In the genomic region with DNA sequence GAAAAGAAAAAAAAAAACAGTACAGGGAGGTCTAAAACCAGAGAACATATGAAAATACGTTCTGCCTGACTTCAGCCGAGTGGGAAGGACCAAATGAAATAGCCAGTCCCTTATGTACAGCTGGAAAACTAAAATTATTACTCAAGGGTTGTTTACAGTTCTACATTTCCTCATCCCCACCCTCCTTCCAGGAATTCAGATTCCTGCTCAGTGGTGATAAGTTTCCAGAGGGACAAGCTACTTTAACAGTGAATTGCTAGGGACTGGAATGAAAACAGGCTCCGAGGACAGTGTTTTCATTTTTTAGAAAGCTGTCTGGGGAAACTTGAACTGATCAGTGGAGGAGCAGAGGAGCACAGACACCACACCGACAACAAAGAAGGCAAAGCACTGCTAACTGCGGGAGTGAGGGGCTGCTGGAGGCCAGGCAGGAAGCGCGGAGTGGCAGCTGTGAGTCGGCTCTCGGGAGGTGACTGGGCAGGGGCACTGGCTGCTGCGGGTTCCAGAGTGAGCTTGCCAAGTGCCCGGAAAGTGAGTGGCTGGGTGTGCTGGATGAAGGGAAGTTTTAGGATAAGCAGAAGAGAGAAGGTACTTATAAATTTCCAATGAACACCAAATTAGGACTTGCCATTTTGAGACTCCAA, we compare ENCODE assay signal across 12 cellular contexts.
A peak's percentile ranks its signal among the peaks of the same experiment; 100 is the strongest.
DNase-seq lines count a peak whose midpoint lies in the region; ATAC-seq, FAIRE-seq and TF ChIP-seq lines count a peak whose summit lies in the region.
"Had no signal": no experiment of that assay in that cellular context is flagged by ENCODE, and none has a peak within 500 bp of the region (broad histone marks: within the 10 kb centered on the region; RNA-seq: fewer than 3 reads in every experiment).

No MANE protein-coding gene starts in this region.

- ATAC-seq in activated naive CD4-positive, alpha-beta T cell treated with anti-CD3 and anti-CD28 coated beads, Interleukin-2, amount 50 U/mL, for 72 hours: no peak
- ATAC-seq in HG03135 (IDR thresholded peaks at IDR 0.05; ENCODE audit: unreplicated experiment): no peak
- no peak for ATAC-seq in HG02588 (IDR thresholded peaks at IDR 0.05; ENCODE audit: unreplicated experiment)

- H3K36me3 ChIP-seq in left ventricle myocardium inferior (peaks cover 74% of the 10 kb centered on the region), osteoblast (ENCODE audit: insufficient read depth, low read length) (peaks cover 47% of the 10 kb centered on the region)

- H4K20me1 ChIP-seq in osteoblast (ENCODE audit: insufficient read depth, low read length): no peaks in the 10 kb centered on the region
- H4K20me1 ChIP-seq: BLaER1 treated with 17β-estradiol and CSF1 and Interleukin-3, amounts not matched to agents 10 nM and 100 nM had no signal

- no peak for FAIRE-seq in GM19239 (lab: Jason Lieb, UNC)

- peak overlapping the region; percentile 19 to 33 for H3K27ac Mint-ChIP-seq in activated naive CD4-positive, alpha-beta T cell treated with anti-CD3 and anti-CD28 coated beads, Interleukin-2, amount 50 U/mL, for 72 hours

- H3K27me3 ChIP-seq in left ventricle myocardium inferior (ENCODE audit: low read depth): no peaks in the 10 kb centered on the region
- no peaks in the 10 kb centered on the region for H3K27me3 ChIP-seq in osteoblast (ENCODE audit: insufficient read depth, low read length)
- H3K27me3 ChIP-seq: BLaER1 treated with 17β-estradiol and CSF1 and Interleukin-3, amounts not matched to agents 10 nM and 100 nM had no signal

- H3K9me3 Mint-ChIP-seq in activated naive CD4-positive, alpha-beta T cell treated with anti-CD3 and anti-CD28 coated beads, Interleukin-2, amount 50 U/mL, for 72 hours: no peaks in the 10 kb centered on the region

- peak; percentile 66 for DNase-seq in AG08395 (ENCODE audit: low spot score)
- DNase-seq in activated naive CD4-positive, alpha-beta T cell treated with anti-CD3 and anti-CD28 coated beads, Interleukin-2, amount 50 U/mL, for 72 hours (ENCODE audit: low spot score in 2 of 2): no peak
- peak; percentile 24 for DNase-seq in left ventricle myocardium inferior
- DNase-seq in osteoblast (ENCODE audit: insufficient read length, low spot score, missing footprints): no peak
- no peak for DNase-seq in GM19239 (ENCODE audit: insufficient read length, low spot score)
- no peak for DNase-seq in CD1c-positive myeloid dendritic cell (ENCODE audit: extremely low spot score)
- DNase-seq: effector CD8-positive, alpha-beta T cell; occipital lobe; stimulated activated naive CD4-positive, alpha-beta T cell treated with Interleukin-2 at 50 U/mL for 16 hours had no signal

- H3K4me2 ChIP-seq in osteoblast (ENCODE audit: insufficient read depth, low read length): peak overlapping the region; percentile 50
- H3K4me2 ChIP-seq: BLaER1 treated with 17β-estradiol and CSF1 and Interleukin-3, amounts not matched to agents 10 nM and 100 nM had no signal

- H3K27ac ChIP-seq in left ventricle myocardium inferior (replicated peaks) (peak overlapping the region; percentile 86), osteoblast (ENCODE audit: low read depth, low read length) (no peak overlapping the region)
- H3K27ac ChIP-seq: BLaER1 treated with 17β-estradiol and CSF1 and Interleukin-3, amounts not matched to agents 10 nM and 100 nM had no signal

- H3K79me2 ChIP-seq in osteoblast (ENCODE audit: insufficient read depth, low read length): no peaks in the 10 kb centered on the region

- intact Hi-C loops in left ventricle myocardium inferior (cut with micrococcal nuclease): loop anchor here (10.0 kb wide), 1 partner anchor 435 kb away; no protein-coding TSS in a partner anchor

- TF ChIP-seq CTCF in left ventricle myocardium inferior (IDR thresholded peaks at IDR 0.05; ENCODE audit: borderline replicate concordance): no peak
- TF ChIP-seq CTCF in osteoblast (IDR thresholded peaks at IDR 0.05; ENCODE audit: extremely low read depth, low read depth, low read length): no peak

- peak overlapping the region; percentile 23 for H2AFZ ChIP-seq in osteoblast (ENCODE audit: low read length)

- H3K36me3 Mint-ChIP-seq in activated naive CD4-positive, alpha-beta T cell treated with anti-CD3 and anti-CD28 coated beads, Interleukin-2, amount 50 U/mL, for 72 hours: peaks cover 12 to 17% of the 10 kb centered on the region in 2 donors

- peak overlapping the region; percentile 62 for H3K4me3 ChIP-seq in left ventricle myocardium inferior
- H3K4me3 ChIP-seq in osteoblast (ENCODE audit: insufficient read depth, low read length): peak overlapping the region; percentile 27
- H3K4me3 ChIP-seq: BLaER1 treated with 17β-estradiol and CSF1 and Interleukin-3, amounts not matched to agents 10 nM and 100 nM had no signal

- H3K4me1 ChIP-seq in left ventricle myocardium inferior (peaks cover 56% of the 10 kb centered on the region), osteoblast (ENCODE audit: insufficient read depth, low read length) (peaks cover 13% of the 10 kb centered on the region)
- H3K4me1 ChIP-seq: BLaER1 treated with 17β-estradiol and CSF1 and Interleukin-3, amounts not matched to agents 10 nM and 100 nM had no signal

- H3K9me3 ChIP-seq in left ventricle myocardium inferior (replicated peaks): no peaks in the 10 kb centered on the region
- H3K9me3 ChIP-seq in osteoblast (ENCODE audit: low read depth, low read length): no peaks in the 10 kb centered on the region
- H3K9me3 ChIP-seq: BLaER1 treated with 17β-estradiol and CSF1 and Interleukin-3, amounts not matched to agents 10 nM and 100 nM had no signal

Comparison
In these comparisons a context has a peak if more than half of its experiments do, and no peak if none do; other contexts are left out.
1. DNase-seq: peak in AG08395 (single experiment) and left ventricle myocardium inferior (single experiment); none in activated naive CD4-positive, alpha-beta T cell treated with anti-CD3 and anti-CD28 coated beads, Interleukin-2, amount 50 U/mL, for 72 hours (0 of 2), osteoblast (single experiment), GM19239 (single experiment) and CD1c-positive myeloid dendritic cell (single experiment).